In the genomic region with DNA sequence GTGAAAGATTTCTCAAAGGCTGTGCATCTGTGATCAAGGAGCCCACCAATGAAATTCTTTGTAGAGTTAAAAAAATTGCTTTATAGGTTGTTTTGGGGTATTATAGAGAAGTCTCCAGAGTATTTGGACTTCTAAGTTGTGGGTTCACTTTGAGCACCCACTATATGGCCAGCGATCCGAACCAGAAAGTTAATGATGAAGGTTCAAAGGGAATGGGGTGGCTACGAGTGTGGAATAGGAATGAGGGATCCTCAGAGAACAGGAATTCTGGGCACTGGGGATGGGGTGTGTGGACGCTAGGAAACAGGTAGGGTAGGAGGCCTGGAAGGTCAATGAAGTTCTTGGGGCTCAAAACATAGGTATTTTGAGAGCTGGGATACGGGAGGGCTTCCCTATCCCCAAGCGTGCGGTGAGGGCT, we compare ENCODE assay signal across 8 cellular contexts. TPM values are rescaled to one million over a fixed set of nuclear protein-coding genes. Genes with fewer than 3 reads are reported as not detected.
DNase-seq lines count a peak whose midpoint lies in the region; ATAC-seq, FAIRE-seq and TF ChIP-seq lines count a peak whose summit lies in the region.

No MANE protein-coding gene starts in this region.

- H3K4me3 Mint-ChIP-seq in GM23338 (peak overlapping the region; percentile 87), glutamatergic neuron (ENCODE audit: unreplicated experiment) (peak overlapping the region; percentile 95)

- H3K4me1 ChIP-seq in GM23338 (ENCODE audit: insufficient read depth): peaks cover 21% of the 10 kb centered on the region
- peaks cover 15% of the 10 kb centered on the region for H3K4me1 ChIP-seq in skeletal muscle satellite cell (ENCODE audit: control insufficient read depth, insufficient read depth, low read length)

- H3K27me3 ChIP-seq in GM23338 (ENCODE audit: insufficient read depth): 0 out of 2 replicates have a peak, but pooled peaks cover 8% of the 10 kb centered on the region
- peaks cover 15% of the 10 kb centered on the region for H3K27me3 ChIP-seq in skeletal muscle satellite cell (ENCODE audit: control insufficient read depth, insufficient read depth, low read length)

- TF ChIP-seq POLR2A in GM12892 (IDR thresholded peaks at IDR 0.05; ENCODE audit: low read depth, low read length): no peak

- H4K20me1 ChIP-seq in GM23338 (replicated peaks; ENCODE audit: insufficient read depth): peaks cover 40% of the 10 kb centered on the region

- H3K4me3 ChIP-seq in GM23338 (peak overlapping the region; percentile 84), skeletal muscle satellite cell (ENCODE audit: low read length) (peak overlapping the region; percentile 77)

- H3K27me3 Mint-ChIP-seq in GM23338 (ENCODE audit: insufficient read depth, low read depth, poor library complexity) (peaks cover 25% of the 10 kb centered on the region), glutamatergic neuron (ENCODE audit: unreplicated experiment) (peaks cover 11% of the 10 kb centered on the region)

- peak overlapping the region; percentile 99 for H3K4me2 ChIP-seq in GM23338
- peak overlapping the region; percentile 95 for H3K4me2 ChIP-seq in skeletal muscle satellite cell (ENCODE audit: low read length)

- H2AFZ ChIP-seq in GM23338: no peak overlapping the region

- H3K27ac Mint-ChIP-seq in GM23338 (peak overlapping the region; percentile 41), glutamatergic neuron (ENCODE audit: unreplicated experiment) (peak overlapping the region; percentile 85)

- H3K36me3 Mint-ChIP-seq in GM23338 (ENCODE audit: low read depth): no peaks in the 10 kb centered on the region
- no peaks in the 10 kb centered on the region for H3K36me3 Mint-ChIP-seq in glutamatergic neuron (ENCODE audit: unreplicated experiment)

- H3K36me3 ChIP-seq in GM23338 (ENCODE audit: insufficient read depth) (no peaks in the 10 kb centered on the region), skeletal muscle satellite cell (ENCODE audit: insufficient read depth, low read length) (no peaks in the 10 kb centered on the region)

- ATAC-seq in GM23338 (no peak), GM19035 (IDR thresholded peaks at IDR 0.05; ENCODE audit: unreplicated experiment) (no peak)

- FAIRE-seq in GM12892 (lab: Jason Lieb, UNC): no peak

- no peak overlapping the region for H3K27ac ChIP-seq in GM23338 (ENCODE audit: low read depth)
- peak overlapping the region; percentile 81 for H3K27ac ChIP-seq in VCaP

- H3K79me2 ChIP-seq in GM23338 (replicated peaks; ENCODE audit: insufficient read depth): peaks cover 53% of the 10 kb centered on the region

- TF ChIP-seq CTCF in GM23338 (conservative IDR thresholded peaks at IDR 0.05; ENCODE audit: low read depth in 2 of 2) (no peak), VCaP (conservative IDR thresholded peaks at IDR 0.05) (no peak), glutamatergic neuron (IDR thresholded peaks at IDR 0.05; ENCODE audit: partially characterized antibody, unreplicated experiment) (no peak)

- DNase-seq in GM23338 (ENCODE audit: low spot score): no peak
- DNase-seq in glutamatergic neuron: no peak
- DNase-seq in GM12892 (ENCODE audit: insufficient read length): no peak
- DNase-seq in activated CD4-positive, CD25-positive, alpha-beta regulatory T cell (lab: John Stamatoyannopoulos, UW): no peak
- DNase-seq in HuH-7 (ENCODE audit: low spot score): no peak

- H3F3A ChIP-seq in GM23338 (replicated peaks; ENCODE audit: low read depth): 0 out of 2 replicates have a peak, but pooled peaks cover 5% of the 10 kb centered on the region

- H3K9me3 ChIP-seq in skeletal muscle satellite cell (replicated peaks; ENCODE audit: low read length): no peaks in the 10 kb centered on the region

- no peaks in the 10 kb centered on the region for H3K9me2 ChIP-seq in GM23338 (ENCODE audit: insufficient read depth)

- H3K9me3 Mint-ChIP-seq in GM23338: no peaks in the 10 kb centered on the region
- peaks cover 7% of the 10 kb centered on the region for H3K9me3 Mint-ChIP-seq in glutamatergic neuron (ENCODE audit: unreplicated experiment)

- peak overlapping the region; percentile 68 for H3K9ac ChIP-seq in skeletal muscle satellite cell (ENCODE audit: low read depth, low read length)

- H3K4me1 Mint-ChIP-seq in GM23338 (peaks cover 44% of the 10 kb centered on the region), glutamatergic neuron (ENCODE audit: low read depth, unreplicated experiment) (peaks cover 44% of the 10 kb centered on the region)

TF ChIP-seq in GM23338, 12 proteins besides CTCF, POLR2A, EP300 and RAD21:
- TF ChIP-seq, protein P1, sequence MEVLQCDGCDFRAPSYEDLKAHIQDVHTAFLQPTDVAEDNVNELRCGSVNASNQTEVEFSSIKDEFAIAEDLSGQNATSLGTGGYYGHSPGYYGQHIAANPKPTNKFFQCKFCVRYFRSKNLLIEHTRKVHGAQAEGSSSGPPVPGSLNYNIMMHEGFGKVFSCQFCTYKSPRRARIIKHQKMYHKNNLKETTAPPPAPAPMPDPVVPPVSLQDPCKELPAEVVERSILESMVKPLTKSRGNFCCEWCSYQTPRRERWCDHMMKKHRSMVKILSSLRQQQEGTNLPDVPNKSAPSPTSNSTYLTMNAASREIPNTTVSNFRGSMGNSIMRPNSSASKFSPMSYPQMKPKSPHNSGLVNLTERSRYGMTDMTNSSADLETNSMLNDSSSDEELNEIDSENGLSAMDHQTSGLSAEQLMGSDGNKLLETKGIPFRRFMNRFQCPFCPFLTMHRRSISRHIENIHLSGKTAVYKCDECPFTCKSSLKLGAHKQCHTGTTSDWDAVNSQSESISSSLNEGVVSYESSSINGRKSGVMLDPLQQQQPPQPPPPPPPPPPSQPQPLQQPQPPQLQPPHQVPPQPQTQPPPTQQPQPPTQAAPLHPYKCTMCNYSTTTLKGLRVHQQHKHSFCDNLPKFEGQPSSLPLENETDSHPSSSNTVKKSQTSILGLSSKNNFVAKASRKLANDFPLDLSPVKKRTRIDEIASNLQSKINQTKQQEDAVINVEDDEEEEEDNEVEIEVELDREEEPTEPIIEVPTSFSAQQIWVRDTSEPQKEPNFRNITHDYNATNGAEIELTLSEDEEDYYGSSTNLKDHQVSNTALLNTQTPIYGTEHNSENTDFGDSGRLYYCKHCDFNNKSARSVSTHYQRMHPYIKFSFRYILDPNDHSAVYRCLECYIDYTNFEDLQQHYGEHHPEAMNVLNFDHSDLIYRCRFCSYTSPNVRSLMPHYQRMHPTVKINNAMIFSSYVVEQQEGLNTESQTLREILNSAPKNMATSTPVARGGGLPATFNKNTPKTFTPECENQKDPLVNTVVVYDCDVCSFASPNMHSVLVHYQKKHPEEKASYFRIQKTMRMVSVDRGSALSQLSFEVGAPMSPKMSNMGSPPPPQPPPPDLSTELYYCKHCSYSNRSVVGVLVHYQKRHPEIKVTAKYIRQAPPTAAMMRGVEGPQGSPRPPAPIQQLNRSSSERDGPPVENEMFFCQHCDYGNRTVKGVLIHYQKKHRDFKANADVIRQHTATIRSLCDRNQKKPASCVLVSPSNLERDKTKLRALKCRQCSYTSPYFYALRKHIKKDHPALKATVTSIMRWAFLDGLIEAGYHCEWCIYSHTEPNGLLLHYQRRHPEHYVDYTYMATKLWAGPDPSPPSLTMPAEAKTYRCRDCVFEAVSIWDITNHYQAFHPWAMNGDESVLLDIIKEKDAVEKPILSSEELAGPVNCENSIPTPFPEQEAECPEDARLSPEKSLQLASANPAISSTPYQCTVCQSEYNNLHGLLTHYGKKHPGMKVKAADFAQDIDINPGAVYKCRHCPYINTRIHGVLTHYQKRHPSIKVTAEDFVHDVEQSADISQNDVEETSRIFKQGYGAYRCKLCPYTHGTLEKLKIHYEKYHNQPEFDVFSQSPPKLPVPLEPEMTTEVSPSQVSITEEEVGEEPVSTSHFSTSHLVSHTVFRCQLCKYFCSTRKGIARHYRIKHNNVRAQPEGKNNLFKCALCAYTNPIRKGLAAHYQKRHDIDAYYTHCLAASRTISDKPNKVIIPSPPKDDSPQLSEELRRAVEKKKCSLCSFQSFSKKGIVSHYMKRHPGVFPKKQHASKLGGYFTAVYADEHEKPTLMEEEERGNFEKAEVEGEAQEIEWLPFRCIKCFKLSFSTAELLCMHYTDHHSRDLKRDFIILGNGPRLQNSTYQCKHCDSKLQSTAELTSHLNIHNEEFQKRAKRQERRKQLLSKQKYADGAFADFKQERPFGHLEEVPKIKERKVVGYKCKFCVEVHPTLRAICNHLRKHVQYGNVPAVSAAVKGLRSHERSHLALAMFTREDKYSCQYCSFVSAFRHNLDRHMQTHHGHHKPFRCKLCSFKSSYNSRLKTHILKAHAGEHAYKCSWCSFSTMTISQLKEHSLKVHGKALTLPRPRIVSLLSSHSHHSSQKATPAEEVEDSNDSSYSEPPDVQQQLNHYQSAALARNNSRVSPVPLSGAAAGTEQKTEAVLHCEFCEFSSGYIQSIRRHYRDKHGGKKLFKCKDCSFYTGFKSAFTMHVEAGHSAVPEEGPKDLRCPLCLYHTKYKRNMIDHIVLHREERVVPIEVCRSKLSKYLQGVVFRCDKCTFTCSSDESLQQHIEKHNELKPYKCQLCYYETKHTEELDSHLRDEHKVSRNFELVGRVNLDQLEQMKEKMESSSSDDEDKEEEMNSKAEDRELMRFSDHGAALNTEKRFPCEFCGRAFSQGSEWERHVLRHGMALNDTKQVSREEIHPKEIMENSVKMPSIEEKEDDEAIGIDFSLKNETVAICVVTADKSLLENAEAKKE (CRISPR knock-in tag; IDR thresholded peaks at IDR 0.05): no peak
- no peak for TF ChIP-seq NANOG (IDR thresholded peaks at IDR 0.05; ENCODE audit: borderline replicate concordance)
- TF ChIP-seq ZNF331 (CRISPR knock-in tag; IDR thresholded peaks at IDR 0.05; ENCODE audit: low read depth): no peak
- no peak for TF ChIP-seq EZH2 (IDR thresholded peaks at IDR 0.05; ENCODE audit: low read depth, unreplicated experiment)

RNA-seq across cellular contexts. Expression of gene QSOX2, which starts 0.8 kb away (rescaled TPM):
- 25.5 and 29.2 TPM in 2 replicates for total RNA-seq in GM23338 (2014; rRNA removed; shearing (Covaris generic))
- 9.2 and 10.5 TPM in 2 replicates for polyA plus RNA-seq in GM23338 (2016; fragmentation: Nextera tagmentation; extraction: Ambion mirVana)
- 21.2 TPM for total RNA-seq in glutamatergic neuron (ENCODE audit: unreplicated experiment)
- 13.2 and 20.8 TPM in 2 replicates for total RNA-seq in skeletal muscle satellite cell (2012; rRNA removed)
- polyA plus RNA-seq in GM12892 (2012; ENCODE audit: missing spikeins): 8.5 TPM

RNA-seq across cellular contexts. Expression of gene LHX3, which starts 39.9 kb away (rescaled TPM):
- total RNA-seq in GM23338 (2014; rRNA removed; shearing (Covaris generic)): not detected in 2 replicates
- 0.08 TPM in 1 of 2 replicates, not detected in the other for polyA plus RNA-seq in GM23338 (2016; fragmentation: Nextera tagmentation; extraction: Ambion mirVana)
- 0.81 TPM for total RNA-seq in glutamatergic neuron (ENCODE audit: unreplicated experiment)
- not detected in 2 replicates for total RNA-seq in skeletal muscle satellite cell (2012; rRNA removed)
- not detected for polyA plus RNA-seq in GM12892 (2012; ENCODE audit: missing spikeins)

RNA-seq across cellular contexts. Expression of gene CCDC187, which starts 59.1 kb away (rescaled TPM):
- 0.14 TPM in 1 of 2 replicates, not detected in the other for total RNA-seq in GM23338 (2014; rRNA removed; shearing (Covaris generic))
- polyA plus RNA-seq in GM23338 (2016; fragmentation: Nextera tagmentation; extraction: Ambion mirVana): not detected in 2 replicates
- 15.8 TPM for total RNA-seq in glutamatergic neuron (ENCODE audit: unreplicated experiment)
- under 0.01 TPM in 1 of 2 replicates, not detected in the other for total RNA-seq in skeletal muscle satellite cell (2012; rRNA removed)
- polyA plus RNA-seq in GM12892 (2012; ENCODE audit: missing spikeins): not detected

Comparison
In these comparisons a context has a peak if more than half of its experiments do, and no peak if none do; other contexts are left out.
1. RNA of gene CCDC187, which starts 59.1 kb away (total RNA-seq): 15.8 TPM in glutamatergic neuron (single experiment); 0.14 TPM in GM23338; every median in the first group is over 10 times any median in the second.